ENCODE assay signal across 8 cellular contexts in the genomic region with DNA sequence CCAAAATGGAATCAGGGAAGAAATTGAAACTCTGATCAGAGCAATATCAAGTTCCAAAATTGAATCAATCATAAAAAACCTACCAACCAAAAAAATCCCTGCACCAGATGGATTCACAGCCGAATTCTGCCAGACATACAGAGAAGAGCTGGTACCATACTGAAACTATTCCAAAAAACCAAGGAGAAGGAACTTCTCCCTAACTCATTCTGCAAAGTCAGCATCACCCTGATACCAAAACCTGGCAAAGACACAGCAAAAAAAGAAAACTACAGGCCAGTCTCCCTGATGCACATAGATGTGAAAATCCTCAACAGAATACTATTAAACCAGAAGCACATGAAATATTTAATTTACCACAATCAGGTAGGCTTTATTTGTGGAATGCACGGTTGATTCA.
"Had no signal": no experiment of that assay in that cellular context is flagged by ENCODE, and none has a peak within 500 bp of the region (broad histone marks: within the 10 kb centered on the region; RNA-seq: fewer than 3 reads in every experiment).

No MANE protein-coding gene starts in this region.

- H3K9ac ChIP-seq: GM23248 had no signal

- ATAC-seq: HCT116 had no signal

- H3K9me3 ChIP-seq: HAP-1 had no signal

- H3K4me3 ChIP-seq: GM23248, HAP-1 had no signal

- H2AFZ ChIP-seq: GM23248 had no signal

- H3K27ac ChIP-seq: GM23248 had no signal

- H3K36me3 ChIP-seq: HAP-1 had no signal

- FAIRE-seq: HTR-8/SVneo had no signal

- DNase-seq: GM23248, GOT3, H7, HFFc6, KG1 had no signal

- H3K4me1 ChIP-seq: HAP-1 had no signal
